29 cellular contexts compared by ENCODE assay signal in genomic region chr11:66230978-66231377, GRCh38. TPM values are rescaled to one million over a fixed set of nuclear protein-coding genes. Genes with fewer than 3 reads are reported as not detected.
"Had no signal": no experiment of that assay in that cellular context is flagged by ENCODE, and none has a peak within 500 bp of the region (broad histone marks: within the 10 kb centered on the region; RNA-seq: fewer than 3 reads in every experiment).

No MANE protein-coding gene starts in this region.

- ATAC-seq: naive thymus-derived CD4-positive, alpha-beta T cell; natural killer cell; pancreas; right lobe of liver; stimulated activated memory B cell treated with anti-CD40 and anti-IgM and Interleukin-4, amounts not matched to agents 10 μg/mL and 1 μg/mL and 100 μg/mL, for 72 hours; stimulated activated naive CD8-positive, alpha-beta T cell treated with anti-CD3 and anti-CD28 coated beads, Interleukin-15, amount 100 ng/mL, for 72 hours; stimulated activated naive CD8-positive, alpha-beta T cell treated with anti-CD3 and anti-CD28 coated beads, Interleukin-15, Interleukin-2, amounts not matched to agents 100 U/mL and 50 U/mL, for 24 hours; upper lobe of right lung had no signal

- H3K4me3 Mint-ChIP-seq: naive thymus-derived CD4-positive, alpha-beta T cell; natural killer cell; nephron; neural progenitor cell; stimulated activated memory B cell treated with anti-CD40 and anti-IgM and Interleukin-4, amounts not matched to agents 10 μg/mL and 1 μg/mL and 100 μg/mL, for 72 hours; stimulated activated naive CD8-positive, alpha-beta T cell treated with anti-CD3 and anti-CD28 coated beads, Interleukin-15, amount 100 ng/mL, for 72 hours; type B pancreatic cell had no signal

- H3K27ac ChIP-seq: neural progenitor cell, pancreas, prostate gland, right atrium auricular region, right lobe of liver, sigmoid colon, suprapubic skin, testis, tibial artery, transverse colon, upper lobe of right lung, uterus had no signal

- DNase-seq: naive thymus-derived CD4-positive, alpha-beta T cell; natural killer cell; occipital lobe; pancreas; retina; right lobe of liver; sigmoid colon; small intestine; stimulated activated CD4-positive, alpha-beta T cell treated with anti-CD3 and anti-CD28 coated beads, Interleukin-15, amount 100 ng/mL, for 24 hours; stimulated activated CD4-positive, alpha-beta T cell treated with anti-CD3 and anti-CD28 coated beads, Interleukin-2, amount 100 ng/mL, for 24 hours; stimulated activated CD4-positive, alpha-beta T cell treated with anti-CD3 and anti-CD28 coated beads, Interleukin-2, amount 100 ng/mL, for 48 hours; stimulated activated CD4-positive, alpha-beta T cell treated with anti-CD3 and anti-CD28 coated beads, Interleukin-4, amount 100 ng/mL, for 24 hours; stimulated activated naive CD4-positive, alpha-beta T cell; stimulated activated naive CD8-positive, alpha-beta T cell treated with anti-CD3 and anti-CD28 coated beads, Interleukin-15, amount 100 ng/mL, for 72 hours; stimulated activated naive CD8-positive, alpha-beta T cell treated with anti-CD3 and anti-CD28 coated beads, Interleukin-15, Interleukin-2, amounts not matched to agents 100 U/mL and 50 U/mL, for 24 hours; testis; tibial artery; transverse colon; upper lobe of right lung; uterus had no signal

- H3K27ac Mint-ChIP-seq: natural killer cell; nephron; neural progenitor cell; stimulated activated memory B cell treated with anti-CD40 and anti-IgM and Interleukin-4, amounts not matched to agents 10 μg/mL and 1 μg/mL and 100 μg/mL, for 72 hours had no signal

- H3K27me3 ChIP-seq: neural progenitor cell, pancreas, right atrium auricular region, right lobe of liver, sigmoid colon, suprapubic skin, testis, tibial artery, transverse colon, upper lobe of right lung, uterus had no signal

- H3K9me3 Mint-ChIP-seq: natural killer cell; nephron; neural progenitor cell; stimulated activated memory B cell treated with anti-CD40 and anti-IgM and Interleukin-4, amounts not matched to agents 10 μg/mL and 1 μg/mL and 100 μg/mL, for 72 hours; stimulated activated naive CD8-positive, alpha-beta T cell treated with anti-CD3 and anti-CD28 coated beads, Interleukin-15, amount 100 ng/mL, for 72 hours; type B pancreatic cell had no signal

- H3K4me2 ChIP-seq: neural progenitor cell had no signal

- H3K4me3 ChIP-seq: neural progenitor cell, pancreas, prostate gland, right atrium auricular region, right lobe of liver, sigmoid colon, suprapubic skin, testis, tibial artery, transverse colon, upper lobe of right lung, uterus had no signal

- H3K36me3 ChIP-seq: neural progenitor cell, uterus had no signal

- H3K27me3 Mint-ChIP-seq: naive thymus-derived CD4-positive, alpha-beta T cell; stimulated activated memory B cell treated with anti-CD40 and anti-IgM and Interleukin-4, amounts not matched to agents 10 μg/mL and 1 μg/mL and 100 μg/mL, for 72 hours; stimulated activated naive CD8-positive, alpha-beta T cell treated with anti-CD3 and anti-CD28 coated beads, Interleukin-15, amount 100 ng/mL, for 72 hours; type B pancreatic cell had no signal

- H3K4me1 Mint-ChIP-seq: natural killer cell; stimulated activated memory B cell treated with anti-CD40 and anti-IgM and Interleukin-4, amounts not matched to agents 10 μg/mL and 1 μg/mL and 100 μg/mL, for 72 hours had no signal

- H3K9me3 ChIP-seq: pancreas, prostate gland, right atrium auricular region, right lobe of liver, sigmoid colon, suprapubic skin, testis, tibial artery, transverse colon, upper lobe of right lung, uterus had no signal

- H2AFZ ChIP-seq: neural progenitor cell had no signal

- FAIRE-seq: pancreas, small intestine had no signal

- H3K4me1 ChIP-seq: neural progenitor cell, pancreas, prostate gland, right atrium auricular region, right lobe of liver, sigmoid colon, suprapubic skin, testis, tibial artery, transverse colon, upper lobe of right lung, uterus had no signal

RNA-seq across cellular contexts. Expression of gene CNIH2, which starts 47.0 kb away (rescaled TPM):
- total RNA-seq: posterior vena cava, right atrium auricular region, skeletal muscle tissue had no signal
